Comparison of ENCODE assay signal across 13 cellular contexts in the genomic region with DNA sequence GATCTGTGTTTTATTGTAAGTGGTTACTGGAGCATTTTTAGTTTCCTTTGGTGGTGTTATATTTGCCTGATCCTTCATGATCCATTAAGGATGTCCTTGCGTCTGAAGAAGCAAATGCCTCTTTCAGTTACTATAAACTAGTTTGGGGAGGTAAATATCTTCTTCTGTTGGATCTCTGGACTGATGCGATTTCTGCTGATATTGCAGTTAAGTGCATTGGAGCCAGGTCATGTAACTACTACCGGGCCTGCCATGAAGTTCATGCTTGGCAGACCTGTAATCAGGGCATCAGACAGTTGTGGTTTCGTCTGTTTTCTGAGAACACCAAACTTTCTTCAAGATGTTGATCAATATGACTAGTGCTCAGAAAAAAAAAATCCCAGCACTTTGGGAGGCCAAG. TPM values are rescaled to one million over a fixed set of nuclear protein-coding genes. Genes with fewer than 3 reads are reported as not detected.
DNase-seq lines count a peak whose midpoint lies in the region; ATAC-seq and TF ChIP-seq lines count a peak whose summit lies in the region.
"Had no signal": no experiment of that assay in that cellular context is flagged by ENCODE, and none has a peak within 500 bp of the region (broad histone marks: within the 10 kb centered on the region; RNA-seq: fewer than 3 reads in every experiment).

No MANE protein-coding gene starts in this region.

- H2BK5ac ChIP-seq in IMR-90 (ENCODE audit: low read depth, low read length, poor library complexity, severe bottlenecking) (no peak overlapping the region), H9 (ENCODE audit: insufficient read length, low read length) (no peak overlapping the region)

- peaks cover 66% of the 10 kb centered on the region for H3K36me3 Mint-ChIP-seq in endothelial cell (ENCODE audit: low read depth, unreplicated experiment)
- peaks cover 73% of the 10 kb centered on the region for H3K36me3 Mint-ChIP-seq in progenitor cell of endocrine pancreas (ENCODE audit: insufficient read depth)
- peaks cover 78 to 87% (median 83%) of the 10 kb centered on the region in 3 experiments for H3K36me3 Mint-ChIP-seq in H9 (ENCODE audit: insufficient read depth in 1 of 3, low read depth in 3 of 3)

- peak overlapping the region; percentile 37 for H3K4me3 Mint-ChIP-seq in endothelial cell (ENCODE audit: unreplicated experiment)
- H3K4me3 Mint-ChIP-seq in progenitor cell of endocrine pancreas (ENCODE audit: low read depth) = no peak overlapping the region
- H3K4me3 Mint-ChIP-seq in H9 = no peak overlapping the region

- BruUV-seq in IMR-90 (replicated peaks; lab: Mats Ljungman, UMichigan) = no TSS peak

- intact Hi-C loops in IMR-90 (cut with micrococcal nuclease) = no loop called here

- no peaks in the 10 kb centered on the region for H3K4me1 Mint-ChIP-seq in endothelial cell (ENCODE audit: unreplicated experiment)
- no peaks in the 10 kb centered on the region for H3K4me1 Mint-ChIP-seq in progenitor cell of endocrine pancreas (ENCODE audit: low read depth)
- no peaks in the 10 kb centered on the region for H3K4me1 Mint-ChIP-seq in H9

- H4K20me1 ChIP-seq in BLaER1 = no peaks in the 10 kb centered on the region
- no peaks in the 10 kb centered on the region for H4K20me1 ChIP-seq in IMR-90 (ENCODE audit: insufficient read depth, low read length)
- H4K20me1 ChIP-seq in H9 (ENCODE audit: control insufficient read depth, insufficient read depth, insufficient read length) = no peaks in the 10 kb centered on the region

- H3K4ac ChIP-seq in IMR-90 (ENCODE audit: low read depth, low read length) (no peak overlapping the region), H9 (ENCODE audit: low read depth, low read length) (no peak overlapping the region)

- H3K27me3 Mint-ChIP-seq in endothelial cell (ENCODE audit: unreplicated experiment) (no peaks in the 10 kb centered on the region), progenitor cell of endocrine pancreas (no peaks in the 10 kb centered on the region), H9 (ENCODE audit: low read depth) (no peaks in the 10 kb centered on the region)

- H3K56ac ChIP-seq in IMR-90 (ENCODE audit: extremely low read depth, insufficient read depth, low read length) (no peak overlapping the region), H9 (ENCODE audit: insufficient read length, low read depth, low read length) (no peak overlapping the region)

- H2AFZ ChIP-seq in IMR-90 (replicated peaks; ENCODE audit: low read length, poor library complexity) = no peak overlapping the region
- no peak overlapping the region for H2AFZ ChIP-seq in H9 (ENCODE audit: low read length)
- H2AFZ ChIP-seq: GM23248 had no signal

- H4K5ac ChIP-seq in IMR-90 (ENCODE audit: low read depth, low read length) = no peak overlapping the region
- no peak overlapping the region for H4K5ac ChIP-seq in H9 (ENCODE audit: insufficient read length, low read depth, low read length)

- peaks cover 11% of the 10 kb centered on the region; the same call in 1 of the 2 replicates for H3K79me2 ChIP-seq in H9 (ENCODE audit: insufficient read depth, low read length)

- H3K23me2 ChIP-seq in H9 (ENCODE audit: insufficient read length, low read depth, low read length, poor library complexity, severe bottlenecking) = no peaks in the 10 kb centered on the region

- no peak overlapping the region for H3K27ac ChIP-seq in BLaER1
- H3K27ac ChIP-seq in IMR-90 (ENCODE audit: insufficient read depth, low read length) = no peak overlapping the region
- no peak overlapping the region for H3K27ac ChIP-seq in H9 (ENCODE audit: insufficient read length, low read depth, low read length)
- H3K27ac ChIP-seq: GM23248 had no signal

- H4K91ac ChIP-seq in IMR-90 (ENCODE audit: insufficient read depth, low read depth, low read length) (no peak overlapping the region), H9 (ENCODE audit: insufficient read length, low read depth, low read length) (no peak overlapping the region)

- H3K4me3 ChIP-seq in BLaER1 (peak overlapping the region; percentile 48), IMR-90 (ENCODE audit: insufficient read depth, low read depth, low read length) (no peak overlapping the region)
- H3K4me3 ChIP-seq: GM12878, GM23248 had no signal

- no peaks in the 10 kb centered on the region; a peak in 2 of 4 replicates for H3K79me1 ChIP-seq in IMR-90 (ENCODE audit: low read depth in 1 of 2, low read length in 2 of 2)
- no peaks in the 10 kb centered on the region for H3K79me1 ChIP-seq in H9 (ENCODE audit: insufficient read depth, low read depth, low read length, poor library complexity, severe bottlenecking)

- ATAC-seq in IMR-90 (ENCODE audit: low read depth) (no peak), HG02610 (IDR thresholded peaks at IDR 0.05; ENCODE audit: unreplicated experiment) (no peak)
- ATAC-seq: GM12878 had no signal

- no peak overlapping the region for H3K4me2 ChIP-seq in BLaER1
- no peak overlapping the region for H3K4me2 ChIP-seq in IMR-90 (ENCODE audit: low read depth, low read length)
- no peak overlapping the region for H3K4me2 ChIP-seq in H9 (ENCODE audit: insufficient read depth, insufficient read length, low read length)

- H3K36me3 ChIP-seq in BLaER1 = peaks cover 82% of the 10 kb centered on the region
- peaks cover 8% of the 10 kb centered on the region for H3K36me3 ChIP-seq in IMR-90 (ENCODE audit: control insufficient read depth, insufficient read depth, low read length)

- no peak overlapping the region for H3K14ac ChIP-seq in IMR-90 (replicated peaks; ENCODE audit: low read depth, low read length)
- H3K14ac ChIP-seq in H9 (ENCODE audit: insufficient read depth, low read length) = no peak overlapping the region

- POLR2A ChIA-PET in IMR-90 (lab: Charles Lee; ENCODE audit: unreplicated experiment) = no interaction called here

- WGBS in IMR-90 (ENCODE audit: extremely low coverage in 2 of 2, insufficient read length in 1 of 2), 2 experiments = 100% methylated on average over 1 of the region's 4 CpGs; no CpG with 5 or more reads in 1 of the 2 experiments
- no CpG with 5 or more reads among the region's 4 CpGs for WGBS in H9 (ENCODE audit: extremely low coverage, insufficient read length, low lambda C conversion rate)

- H3K27ac Mint-ChIP-seq in endothelial cell (ENCODE audit: unreplicated experiment) = no peak overlapping the region
- peak overlapping the region; percentile 24 for H3K27ac Mint-ChIP-seq in progenitor cell of endocrine pancreas
- no peak overlapping the region for H3K27ac Mint-ChIP-seq in H9

- H4K8ac ChIP-seq in IMR-90 (ENCODE audit: low read depth in 2 of 2, low read length in 2 of 2) (no peak overlapping the region), H9 (replicated peaks; ENCODE audit: insufficient read length, low read depth, low read length) (no peak overlapping the region)

- H3K4me1 ChIP-seq in BLaER1 = no peaks in the 10 kb centered on the region
- no peaks in the 10 kb centered on the region for H3K4me1 ChIP-seq in IMR-90 (ENCODE audit: control insufficient read depth, insufficient read depth, low read length)
- no peaks in the 10 kb centered on the region for H3K4me1 ChIP-seq in H9 (ENCODE audit: insufficient read depth, low read length)
- H3K4me1 ChIP-seq: BE2C had no signal

- H3K9me1 ChIP-seq in IMR-90 (ENCODE audit: insufficient read depth, low read length) = no peaks in the 10 kb centered on the region

- H2AK5ac ChIP-seq in IMR-90 (ENCODE audit: low read depth, low read length) = no peak overlapping the region
- H2AK5ac ChIP-seq in H9 (ENCODE audit: insufficient read length, low read length) = no peak overlapping the region

- no peak for DNase-seq in IMR-90
- no peak for DNase-seq in endothelial cell (ENCODE audit: low spot score)
- DNase-seq in progenitor cell of endocrine pancreas (ENCODE audit: low spot score, unreplicated experiment) = no peak
- DNase-seq in NCI-H2196 (lab: John Stamatoyannopoulos, UW; ENCODE audit: unreplicated experiment) = no peak
- no peak for DNase-seq in H9
- no peak for DNase-seq in SW480 (ENCODE audit: low spot score)
- DNase-seq: BE2C, DMS79, GM23248 had no signal

- no peak overlapping the region for H2AK9ac ChIP-seq in IMR-90 (replicated peaks; ENCODE audit: low read depth, low read length, poor library complexity)

- H3K18ac ChIP-seq in IMR-90 (ENCODE audit: low read depth, low read length) (no peak overlapping the region), H9 (ENCODE audit: insufficient read length, low read depth, low read length) (no peak overlapping the region)

- peaks cover 25% of the 10 kb centered on the region for H3K9me3 Mint-ChIP-seq in endothelial cell (ENCODE audit: unreplicated experiment)
- H3K9me3 Mint-ChIP-seq in progenitor cell of endocrine pancreas (ENCODE audit: low read depth) = peaks cover 49% of the 10 kb centered on the region
- peaks cover 80 to 84% of the 10 kb centered on the region in 2 experiments for H3K9me3 Mint-ChIP-seq in H9

- H3T11ph ChIP-seq in H9 (ENCODE audit: low read length) = no peak overlapping the region

- H2BK20ac ChIP-seq in IMR-90 (ENCODE audit: low read depth, low read length) (no peak overlapping the region), H9 (ENCODE audit: low read depth, low read length, poor library complexity, severe bottlenecking) (no peak overlapping the region)

- TF ChIP-seq RAD21 in IMR-90 (IDR thresholded peaks at IDR 0.05; ENCODE audit: low read length) = no peak

- dilution Hi-C loops in IMR-90 (cut with HindIII; ENCODE audit: low sequenced_read_pairs, unreplicated experiment) = no loop called here

- in situ Hi-C loops in IMR-90 (cut with MboI; ENCODE audit: low sequenced_read_pairs) = no loop called here

- H3K23ac ChIP-seq in IMR-90 (ENCODE audit: low read depth, low read length) = no peak overlapping the region
- no peak overlapping the region for H3K23ac ChIP-seq in H9 (ENCODE audit: insufficient read length, low read depth, low read length)

- no peak for TF ChIP-seq POLR2A in IMR-90 (IDR thresholded peaks at IDR 0.05; ENCODE audit: low read depth, low read length)

- H2BK120ac ChIP-seq in IMR-90 (ENCODE audit: low read depth, low read length) (no peak overlapping the region), H9 (ENCODE audit: low read depth, low read length, poor library complexity, severe bottlenecking) (no peak overlapping the region)

- CTCF ChIA-PET in IMR-90 (lab: Yijun Ruan, JAX) = no interaction called here

- H3K9ac ChIP-seq in BLaER1 = no peak overlapping the region
- no peak overlapping the region for H3K9ac ChIP-seq in IMR-90 (ENCODE audit: low read depth, low read length)
- H3K9ac ChIP-seq in H9 (ENCODE audit: extremely low read depth, insufficient read length, low read length) = no peak overlapping the region
- H3K9ac ChIP-seq: GM23248 had no signal

- H3K27me3 ChIP-seq in BLaER1 (no peaks in the 10 kb centered on the region), IMR-90 (ENCODE audit: control insufficient read depth, insufficient read depth, low read length) (no peaks in the 10 kb centered on the region), H9 (ENCODE audit: insufficient read depth, low read length) (no peaks in the 10 kb centered on the region)
- H3K27me3 ChIP-seq: BE2C had no signal

- no peak overlapping the region for H2BK12ac ChIP-seq in H9 (ENCODE audit: insufficient read length, low read depth, low read length)

- TF ChIP-seq CTCF in IMR-90 (conservative IDR thresholded peaks at IDR 0.05; ENCODE audit: low read depth, low read length) = no peak
- no peak for TF ChIP-seq CTCF in endothelial cell (IDR thresholded peaks at IDR 0.05; ENCODE audit: unreplicated experiment)
- TF ChIP-seq CTCF in progenitor cell of endocrine pancreas (IDR thresholded peaks at IDR 0.05; ENCODE audit: unreplicated experiment) = no peak
- TF ChIP-seq CTCF in H9 (conservative IDR thresholded peaks at IDR 0.05) = no peak

- H2BK15ac ChIP-seq in IMR-90 (ENCODE audit: low read depth, low read length) = no peak overlapping the region
- no peak overlapping the region for H2BK15ac ChIP-seq in H9 (ENCODE audit: low read depth, low read length)

- H3K9me3 ChIP-seq in BLaER1 = peaks cover 97% of the 10 kb centered on the region
- peaks cover 41% of the 10 kb centered on the region for H3K9me3 ChIP-seq in IMR-90 (ENCODE audit: control insufficient read depth, insufficient read depth, low read length)
- H3K9me3 ChIP-seq in H9 (ENCODE audit: control insufficient read depth, low read depth, low read length) = peaks cover 21% of the 10 kb centered on the region

RNA-seq across cellular contexts. Expression of a gene that starts 22.9 kb away (rescaled TPM):
- total RNA-seq in IMR-90 (2012; rRNA removed) (1.8 and 2.2 TPM in 2 replicates), endothelial cell (ENCODE audit: unreplicated experiment) (14.0 TPM), progenitor cell of endocrine pancreas (9.3 and 10.3 TPM in 2 replicates), H9 (2021) (11.1 and 12.5 TPM in 2 replicates)
- polyA plus RNA-seq in IMR-90 (2012; rRNA removed) = 0.92 and 1.1 TPM in 2 replicates
- polyA plus RNA-seq in IMR-90 (2012; cell fraction: cytosol; rRNA removed) = 0.46 and 0.67 TPM in 2 replicates
- polyA plus RNA-seq in IMR-90 (2012; cell fraction: nucleus; rRNA removed; ENCODE audit: low replicate concordance) = 0.89 and 2.1 TPM in 2 replicates
- total RNA-seq: A172 had no signal
